12 cellular contexts compared by ENCODE assay signal in genomic region chr1:221837886-221838285, GRCh38.
DNase-seq lines count a peak whose midpoint lies in the region; ATAC-seq, FAIRE-seq and TF ChIP-seq lines count a peak whose summit lies in the region.
"Had no signal": no experiment of that assay in that cellular context is flagged by ENCODE, and none has a peak within 500 bp of the region (broad histone marks: within the 10 kb centered on the region; RNA-seq: fewer than 3 reads in every experiment).

No MANE protein-coding gene starts in this region.

- no peak for TF ChIP-seq EP300 in A549 (IDR thresholded peaks at IDR 0.05)

- no peak for TF ChIP-seq RAD21 in A549 (conservative IDR thresholded peaks at IDR 0.05 in 1 of 2, IDR thresholded peaks at IDR 0.05 in 1 of 2)

- 93% methylated on average over 8 of the region's 8 CpGs for WGBS in A549 (ENCODE audit: missing lambda C conversion rate)

- no peak for ATAC-seq in A549
- ATAC-seq in GM18867 (IDR thresholded peaks at IDR 0.05; ENCODE audit: unreplicated experiment): peak; percentile 51
- ATAC-seq in HG03097 (IDR thresholded peaks at IDR 0.05; ENCODE audit: low FRiP score, unreplicated experiment): peak; percentile 31
- peak; percentile 49 to 59 for ATAC-seq in activated T-cell treated with anti-CD3 and anti-CD28 coated beads, Interleukin-2, amount 50 U/mL, for 72 hours (replicated peaks in 1 of 2)
- ATAC-seq in HG03442 (IDR thresholded peaks at IDR 0.05; ENCODE audit: unreplicated experiment): no peak
- no peak for ATAC-seq in HG03457 (IDR thresholded peaks at IDR 0.05; ENCODE audit: unreplicated experiment)

- peaks cover 56% of the 10 kb centered on the region for H3K4me1 Mint-ChIP-seq in activated T-cell treated with anti-CD3 and anti-CD28 coated beads, Interleukin-2, amount 50 U/mL, for 72 hours (ENCODE audit: low read depth)

- no peak overlapping the region for H3K27ac Mint-ChIP-seq in activated T-cell treated with anti-CD3 and anti-CD28 coated beads, Interleukin-2, amount 50 U/mL, for 72 hours
- H3K27ac Mint-ChIP-seq: type B pancreatic cell had no signal

- H3K4me3 ChIP-seq in A549: no peak overlapping the region

- CTCF ChIA-PET in A549 (lab: Yijun Ruan, JAX): interaction anchor here (1.2 to 1.7 kb wide), 2 partner anchors 8 to 13 kb away, joined by 3 to 4 read pairs; no protein-coding TSS in a partner anchor

- peak overlapping the region; percentile 37 to 92; a peak in 3 of 6 replicates for H3K27ac ChIP-seq in A549
- H3K27ac ChIP-seq: C4-2B had no signal

- peaks cover 2 to 3% of the 10 kb centered on the region in 2 donors for H3K36me3 Mint-ChIP-seq in activated T-cell treated with anti-CD3 and anti-CD28 coated beads, Interleukin-2, amount 50 U/mL, for 72 hours (ENCODE audit: insufficient read depth in 2 of 2)
- H3K36me3 Mint-ChIP-seq: type B pancreatic cell had no signal

- no peak for TF ChIP-seq CTCF in A549 (IDR thresholded peaks at IDR 0.05)

- POLR2A ChIA-PET in A549 (lab: Yijun Ruan, JAX): no interaction called here

- H3K9me3 Mint-ChIP-seq in activated T-cell treated with anti-CD3 and anti-CD28 coated beads, Interleukin-2, amount 50 U/mL, for 72 hours: no peaks in the 10 kb centered on the region
- H3K9me3 Mint-ChIP-seq: type B pancreatic cell had no signal

- TF ChIP-seq POLR2A in A549 (IDR thresholded peaks at IDR 0.05; ENCODE audit: low read length): no peak

- no peak overlapping the region for H3K4me2 ChIP-seq in A549

- no peak for FAIRE-seq in A549 (lab: Jason Lieb, UNC)
- FAIRE-seq: H1 had no signal

- peaks cover 28% of the 10 kb centered on the region for H3K27me3 Mint-ChIP-seq in activated T-cell treated with anti-CD3 and anti-CD28 coated beads, Interleukin-2, amount 50 U/mL, for 72 hours (ENCODE audit: low read depth)

- peak overlapping the region; percentile 72 to 78 for H3K4me3 Mint-ChIP-seq in activated T-cell treated with anti-CD3 and anti-CD28 coated beads, Interleukin-2, amount 50 U/mL, for 72 hours
- H3K4me3 Mint-ChIP-seq: type B pancreatic cell had no signal

- no peaks in the 10 kb centered on the region for H3K9me3 ChIP-seq in A549

- DNase-seq in A549 (ENCODE audit: low read depth in 1 of 2, low spot score in 1 of 2) (no peak), LoVo (ENCODE audit: low spot score) (no peak), NCI-H2081 treated with DMSO at 0.1 percent for 48 hours (lab: John Stamatoyannopoulos, UW) (no peak)
- peak; percentile 44 to 60 for DNase-seq in activated T-cell treated with anti-CD3 and anti-CD28 coated beads, Interleukin-2, amount 50 U/mL, for 72 hours
- DNase-seq: SHP77 had no signal

- H3K4me1 ChIP-seq in A549: peaks cover 27% of the 10 kb centered on the region

TF ChIP-seq in A549, 52 proteins besides CTCF, POLR2A, EP300 and RAD21:
- TF ChIP-seq RARB (CRISPR knock-in tag; IDR thresholded peaks at IDR 0.05) (no peak), PBX3 (IDR thresholded peaks at IDR 0.05) (no peak), POLR2AphosphoS2 (conservative IDR thresholded peaks at IDR 0.05; ENCODE audit: low read length) (no peak), ELK1 (IDR thresholded peaks at IDR 0.05; ENCODE audit: low read depth, low read length) (no peak), GATA3 (IDR thresholded peaks at IDR 0.05; ENCODE audit: borderline replicate concordance) (no peak), ATOH8 (CRISPR knock-in tag; IDR thresholded peaks at IDR 0.05; ENCODE audit: low read depth) (no peak), JUNB (IDR thresholded peaks at IDR 0.05) (no peak), TP53 (CRISPR knock-in tag; IDR thresholded peaks at IDR 0.05) (no peak), SMC3 (IDR thresholded peaks at IDR 0.05) (no peak), NR3C1 (IDR thresholded peaks at IDR 0.05) (no peak), KDM5A (IDR thresholded peaks at IDR 0.05) (no peak), FOSL2 (IDR thresholded peaks at IDR 0.05) (no peak), FOSL2 (CRISPR knock-in tag; IDR thresholded peaks at IDR 0.05) (no peak), NFE2L2 (conservative IDR thresholded peaks at IDR 0.05; ENCODE audit: low read length) (no peak), TFCP2L1 (CRISPR knock-in tag; IDR thresholded peaks at IDR 0.05) (no peak), FOXS1 (CRISPR knock-in tag; IDR thresholded peaks at IDR 0.05) (no peak), BCL3 (IDR thresholded peaks at IDR 0.05) (no peak), KDM1A (IDR thresholded peaks at IDR 0.05; ENCODE audit: low read depth) (no peak)

Comparison
In these comparisons a context has a peak if more than half of its experiments do, and no peak if none do; other contexts are left out.
1. ATAC-seq: peak in GM18867 (single experiment), HG03097 (single experiment) and activated T-cell treated with anti-CD3 and anti-CD28 coated beads, Interleukin-2, amount 50 U/mL, for 72 hours (2 of 2); none in A549 (0 of 2), HG03442 (single experiment) and HG03457 (single experiment).
2. DNase-seq: peak in activated T-cell treated with anti-CD3 and anti-CD28 coated beads, Interleukin-2, amount 50 U/mL, for 72 hours (2 of 2); none in A549 (0 of 2), LoVo (single experiment) and NCI-H2081 treated with DMSO at 0.1 percent for 48 hours (single experiment).